26 cellular contexts compared by ENCODE assay signal in genomic region chr5:153937661-153938060, GRCh38.
"Had no signal": no experiment of that assay in that cellular context is flagged by ENCODE, and none has a peak within 500 bp of the region (broad histone marks: within the 10 kb centered on the region; RNA-seq: fewer than 3 reads in every experiment).

No MANE protein-coding gene starts in this region.

- H3K27ac ChIP-seq: adrenal gland, RWPE1, SJCRH30, WERI-Rb-1 had no signal

- DNase-seq: activated CD4-positive, alpha-beta T cell treated with anti-CD3 and anti-CD28 coated beads for 4 hours; activated CD8-positive, alpha-beta memory T cell treated with anti-CD3 and anti-CD28 coated beads, Interleukin-2, amount 50 U/mL, for 4 hours; activated CD8-positive, alpha-beta T cell treated with anti-CD3 and anti-CD28 coated beads for 36 hours; activated gamma-delta T cell treated with Interleukin-2 at 50 U/mL for 16 hours; activated naive CD4-positive, alpha-beta T cell treated with anti-CD3 and anti-CD28 coated beads, Interleukin-2, amount 50 U/mL, for 16 hours; activated naive CD8-positive, alpha-beta T cell treated with anti-CD3 and anti-CD28 coated beads, Interleukin-2, amount 10 ng/mL, durations not matched to agents 7 days and 5 days; activated T-cell treated with anti-CD3 and anti-CD28 coated beads, Interleukin-2, amount 50 U/mL, for 72 hours; adrenal gland; anterior cingulate cortex; MV-4-11; NCI-H1092 treated with DMSO at 0.1 percent for 48 hours; NCI-H1417 treated with DMSO at 0.1 percent for 48 hours; NCI-H1694; NCI-H2029 treated with DMSO at 0.1 percent for 48 hours; NCI-H345; NCI-H510A; NCI-H526 treated with DMSO at 0.1 percent for 48 hours; NCI-H82; Right ventricle myocardium superior; SJCRH30; SK-N-SH; T-helper 1 cell; WERI-Rb-1 had no signal

- H3K4me1 ChIP-seq: adrenal gland, SJCRH30 had no signal

- H3K27me3 ChIP-seq: adrenal gland, SJCRH30 had no signal

- H3K4me3 ChIP-seq: adrenal gland, SJCRH30 had no signal

- H3K4me2 ChIP-seq: SK-N-SH had no signal

- ATAC-seq: activated CD4-positive, CD25-positive, alpha-beta regulatory T cell treated with anti-CD3 and anti-CD28 coated beads, Interleukin-2, amount 50 U/mL, for 24 hours; activated CD8-positive, alpha-beta T cell treated with anti-CD3 and anti-CD28 coated beads for 36 hours; activated T-cell treated with anti-CD3 and anti-CD28 coated beads, Interleukin-2, amount 50 U/mL, for 72 hours; Panc1 had no signal

- H3K9ac ChIP-seq: SK-N-SH had no signal

- H3K36me3 ChIP-seq: adrenal gland, SJCRH30, WERI-Rb-1 had no signal
